In the genomic region with DNA sequence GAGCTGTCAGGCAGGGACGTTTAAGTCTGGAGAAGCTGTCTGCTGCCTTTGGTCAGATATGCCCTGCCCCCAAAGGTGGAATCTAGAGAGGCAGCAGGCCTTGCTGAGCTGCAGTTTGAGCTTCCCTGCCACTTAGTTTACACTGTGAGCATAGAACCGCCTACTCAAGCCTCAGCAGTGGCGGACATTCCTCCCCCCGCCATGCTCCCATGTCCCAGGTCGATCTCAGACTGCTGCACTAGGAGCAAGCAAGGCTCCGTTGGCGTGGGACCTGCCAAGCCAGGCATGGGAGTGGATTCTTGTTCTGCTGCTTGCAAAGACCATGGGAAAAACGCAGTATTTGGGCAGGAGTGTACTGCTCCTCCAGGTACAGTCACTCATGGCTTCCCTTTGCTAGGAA, we compare ENCODE assay signal across 27 cellular contexts.
"Had no signal": no experiment of that assay in that cellular context is flagged by ENCODE, and none has a peak within 500 bp of the region (broad histone marks: within the 10 kb centered on the region; RNA-seq: fewer than 3 reads in every experiment).

No MANE protein-coding gene starts in this region.

- H3K27ac Mint-ChIP-seq: activated B cell treated with CpG ODN at 0.5 μM for 24 hours; activated CD4-positive, alpha-beta memory T cell treated with anti-CD3 and anti-CD28 coated beads, Interleukin-2, amount 10 ng/mL, durations not matched to agents 7 days and 5 days; activated naive CD8-positive, alpha-beta T cell; activated T-cell treated with anti-CD3 and anti-CD28 coated beads, Interleukin-2, amount 50 U/mL, for 24 hours; activated T-cell treated with anti-CD3 and anti-CD28 coated beads, Interleukin-2, amount 50 U/mL, for 72 hours had no signal

- H3K27me3 Mint-ChIP-seq: activated B cell treated with CpG ODN at 0.5 μM for 24 hours; activated CD4-positive, alpha-beta memory T cell treated with anti-CD3 and anti-CD28 coated beads, Interleukin-2, amount 10 ng/mL, durations not matched to agents 7 days and 5 days; activated naive CD8-positive, alpha-beta T cell; activated T-cell treated with anti-CD3 and anti-CD28 coated beads, Interleukin-2, amount 50 U/mL, for 24 hours had no signal

- H3K36me3 ChIP-seq: brain microvascular endothelial cell, colonic mucosa, esophagus squamous epithelium, gastroesophageal sphincter, WERI-Rb-1 had no signal

- H3K4me3 Mint-ChIP-seq: activated B cell treated with CpG ODN at 0.5 μM for 24 hours; activated CD4-positive, alpha-beta memory T cell treated with anti-CD3 and anti-CD28 coated beads, Interleukin-2, amount 10 ng/mL, durations not matched to agents 7 days and 5 days; activated naive CD8-positive, alpha-beta T cell; activated T-cell treated with anti-CD3 and anti-CD28 coated beads, Interleukin-2, amount 50 U/mL, for 24 hours; activated T-cell treated with anti-CD3 and anti-CD28 coated beads, Interleukin-2, amount 50 U/mL, for 72 hours had no signal

- ATAC-seq: activated CD4-positive, CD25-positive, alpha-beta regulatory T cell treated with anti-CD3 and anti-CD28 coated beads, Interleukin-2, amount 50 U/mL, for 24 hours; activated T-cell treated with anti-CD3 and anti-CD28 coated beads, Interleukin-2, amount 50 U/mL, for 72 hours; gastroesophageal sphincter had no signal

- H3K4me3 ChIP-seq: colonic mucosa, esophagus squamous epithelium, gastroesophageal sphincter had no signal

- H3K9me3 ChIP-seq: colonic mucosa, esophagus squamous epithelium, gastroesophageal sphincter had no signal

- H3K4me1 Mint-ChIP-seq: activated B cell treated with CpG ODN at 0.5 μM for 24 hours had no signal

- FAIRE-seq: astrocyte, bronchial epithelial cell had no signal

- H3K27me3 ChIP-seq: brain microvascular endothelial cell, colonic mucosa, esophagus squamous epithelium, gastroesophageal sphincter had no signal

- H3K27ac ChIP-seq: brain microvascular endothelial cell, colonic mucosa, esophagus squamous epithelium, gastroesophageal sphincter, WERI-Rb-1 had no signal

- H3K4me1 ChIP-seq: colonic mucosa, esophagus squamous epithelium, gastroesophageal sphincter had no signal

- DNase-seq: activated B cell treated with CpG ODN at 0.5 μM for 24 hours; activated CD4-positive, alpha-beta memory T cell treated with anti-CD3 and anti-CD28 coated beads, Interleukin-2, amount 10 ng/mL, durations not matched to agents 7 days and 5 days; activated CD4-positive, alpha-beta T cell treated with anti-CD3 and anti-CD28 coated beads for 48 hours; activated CD8-positive, alpha-beta memory T cell treated with anti-CD3 and anti-CD28 coated beads, Interleukin-2, amount 50 U/mL, for 48 hours; activated gamma-delta T cell; activated naive CD4-positive, alpha-beta T cell; activated naive CD4-positive, alpha-beta T cell treated with anti-CD3 and anti-CD28 coated beads, Interleukin-2, amount 50 U/mL, for 16 hours; activated T-cell treated with anti-CD3 and anti-CD28 coated beads for 4 hours; activated T-cell treated with anti-CD3 and anti-CD28 coated beads, Interleukin-2, amount 50 U/mL, for 24 hours; activated T-cell treated with anti-CD3 and anti-CD28 coated beads, Interleukin-2, amount 50 U/mL, for 72 hours; amniotic stem cell; anterior cingulate cortex; brain microvascular endothelial cell; central memory CD4-positive, alpha-beta T cell; cerebellar nuclear complex; colonic mucosa; effector memory CD4-positive, alpha-beta T cell; esophagus squamous epithelium; foreskin melanocyte; head of caudate nucleus; T-helper 2 cell; WERI-Rb-1 had no signal
